5 cellular contexts compared by ENCODE assay signal in the genomic region with DNA sequence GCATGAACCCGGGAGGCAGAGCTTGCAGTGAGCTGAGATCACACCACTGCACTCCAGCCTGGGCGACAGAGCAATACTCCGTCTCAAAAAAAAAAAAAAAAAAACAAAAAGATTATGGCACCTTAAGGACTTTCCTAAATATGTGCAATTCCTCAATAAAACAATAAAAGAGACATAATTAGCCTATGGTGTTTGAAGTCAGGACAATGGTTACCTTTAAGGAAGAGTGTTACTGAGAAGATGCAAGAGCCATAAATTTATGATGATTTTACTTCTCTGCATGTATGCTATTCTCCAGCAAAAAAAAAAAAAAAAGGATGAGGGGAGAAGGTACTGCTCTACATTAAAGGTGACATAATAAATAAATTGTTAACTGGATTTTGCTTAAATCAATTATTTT.
"Had no signal": no experiment of that assay in that cellular context is flagged by ENCODE, and none has a peak within 500 bp of the region (broad histone marks: within the 10 kb centered on the region; RNA-seq: fewer than 3 reads in every experiment).

No MANE protein-coding gene starts in this region.

- FAIRE-seq: G401.6, GM12892, GM18507 had no signal

- DNase-seq: GDM1, GF-D8 had no signal
